ENCODE assay signal across 11 cellular contexts in genomic region chr3:124529826-124530571, GRCh38.
DNase-seq lines count a peak whose midpoint lies in the region; ATAC-seq, FAIRE-seq and TF ChIP-seq lines count a peak whose summit lies in the region.
"Had no signal": no experiment of that assay in that cellular context is flagged by ENCODE, and none has a peak within 500 bp of the region (broad histone marks: within the 10 kb centered on the region; RNA-seq: fewer than 3 reads in every experiment).

No MANE protein-coding gene starts in this region.

- H3K9me1 ChIP-seq in K562 (ENCODE audit: control insufficient read depth, insufficient read depth, low read length), result no peaks in the 10 kb centered on the region

- H3K4me1 ChIP-seq in K562 (replicated peaks in 1 of 2; ENCODE audit: control insufficient read depth in 2 of 2, insufficient read depth in 2 of 2, low read length in 2 of 2), result no peaks in the 10 kb centered on the region
- H3K4me1 ChIP-seq: esophagus muscularis mucosa, thyroid gland had no signal

- TF ChIP-seq CTCF in K562 (IDR thresholded peaks at IDR 0.05 in 2 of 3, conservative IDR thresholded peaks at IDR 0.05 in 1 of 3; ENCODE audit: insufficient read depth in 2 of 3, low read depth in 1 of 3, low read length in 3 of 3), result no peak

- intact Hi-C loops in K562 (cut with micrococcal nuclease), result no loop called here

- POLR2A ChIA-PET in K562 (lab: Yijun Ruan, JAX), result interaction anchor here (0.6 to 0.7 kb wide), 2 partner anchors 17 to 54 kb away, joined by 3 read pairs; no protein-coding TSS in a partner anchor

- H2AFZ ChIP-seq in K562 (ENCODE audit: low read depth, low read length), result no peak overlapping the region

- TF ChIP-seq RAD21 in K562 (CRISPR knock-in tag; conservative IDR thresholded peaks at IDR 0.05 in 1 of 2, IDR thresholded peaks at IDR 0.05 in 1 of 2), result no peak

- H3K4me3 ChIP-seq in K562, result no peak overlapping the region
- H3K4me3 ChIP-seq: esophagus muscularis mucosa, thyroid gland had no signal

- no peak for ATAC-seq in K562
- no peak for ATAC-seq in GM18867 (IDR thresholded peaks at IDR 0.05; ENCODE audit: unreplicated experiment)

- no peak for TF ChIP-seq EP300 in K562 (IDR thresholded peaks at IDR 0.05; ENCODE audit: low read length)

- H3K27me3 ChIP-seq in K562 (ENCODE audit: control insufficient read depth in 2 of 2, insufficient read depth in 2 of 2, low read length in 2 of 2), result no peaks in the 10 kb centered on the region
- H3K27me3 ChIP-seq: esophagus muscularis mucosa, thyroid gland had no signal

- TF ChIP-seq POLR2A in K562 (conservative IDR thresholded peaks at IDR 0.05), result no peak

- no peaks in the 10 kb centered on the region for H3K36me3 ChIP-seq in K562 (ENCODE audit: control insufficient read depth, insufficient read depth, low read length)
- H3K36me3 ChIP-seq: esophagus muscularis mucosa, thyroid gland had no signal

- no peak for FAIRE-seq in K562 (lab: Jason Lieb, UNC)

- H3K9me3 ChIP-seq in K562 (replicated peaks; ENCODE audit: control insufficient read depth, insufficient read depth, low read depth, low read length), result no peaks in the 10 kb centered on the region
- H3K9me3 ChIP-seq: esophagus muscularis mucosa, thyroid gland had no signal

- DNase-seq in A172 (ENCODE audit: low spot score) (peak; percentile 39), HS-27A (ENCODE audit: low read depth) (peak; percentile 29), K562 (ENCODE audit: extremely low read depth in 1 of 4, low spot score in 3 of 4) (no peak), iPS-NIHi7 (ENCODE audit: extremely low spot score) (peak; percentile 23), HuH-7 (ENCODE audit: low spot score) (no peak), HK-2 (ENCODE audit: unreplicated experiment) (no peak), DMS 273 treated with DMSO at 0.1 percent for 48 hours (lab: John Stamatoyannopoulos, UW) (no peak)
- DNase-seq: activated naive CD8-positive, alpha-beta T cell treated with anti-CD3 and anti-CD28 coated beads, Interleukin-2, amount 10 ng/mL, durations not matched to agents 7 days and 5 days; thyroid gland had no signal

- H3K4me2 ChIP-seq in K562 (ENCODE audit: insufficient read depth, low read length), result no peak overlapping the region

- H3K79me2 ChIP-seq in K562 (ENCODE audit: control insufficient read depth, insufficient read depth, low read length), result no peaks in the 10 kb centered on the region

- CTCF ChIA-PET in K562 (lab: Yijun Ruan, JAX; ENCODE audit: low intra/inter-chr PET ratio), result no interaction called here

- no peak overlapping the region for H3K9ac ChIP-seq in K562 (ENCODE audit: insufficient read depth in 1 of 2, low read depth in 2 of 2, low read length in 2 of 2)

- in situ Hi-C loops in K562 (cut with MboI), result no loop called here

- 0% methylated on average over 3 of the region's 3 CpGs for WGBS in K562 (ENCODE audit: insufficient coverage, low coverage, missing lambda C conversion rate)

- no peak overlapping the region for H3K27ac ChIP-seq in K562 (ENCODE audit: extremely low read depth, low read depth, low read length)
- H3K27ac ChIP-seq: esophagus muscularis mucosa, thyroid gland had no signal

- BruUV-seq in K562 (replicated peaks; lab: Mats Ljungman, UMichigan), result no TSS peak

- no peaks in the 10 kb centered on the region for H4K20me1 ChIP-seq in K562 (replicated peaks; ENCODE audit: control insufficient read depth, insufficient read depth, low read length)

TF ChIP-seq in K562, 482 proteins besides CTCF, POLR2A, EP300 and RAD21:
- TF ChIP-seq FOSL1 (tag; conservative IDR thresholded peaks at IDR 0.05), result peak; percentile 64
- TF ChIP-seq MGA (IDR thresholded peaks at IDR 0.05), result no peak
- no peak for TF ChIP-seq SNRNP70 (optimal IDR thresholded peaks at IDR 0.05; ENCODE audit: low read depth, low read length)

Comparison
In these comparisons a context has a peak if more than half of its experiments do, and no peak if none do; other contexts are left out.
1. DNase-seq: peak in A172 (single experiment), HS-27A (single experiment) and iPS-NIHi7 (single experiment); none in K562 (0 of 4), HuH-7 (single experiment), HK-2 (single experiment) and DMS 273 treated with DMSO at 0.1 percent for 48 hours (single experiment).